Comparison of ENCODE assay signal across 17 cellular contexts in genomic region chr7:156984209-156984891, GRCh38. TPM values are rescaled to one million over a fixed set of nuclear protein-coding genes. Genes with fewer than 3 reads are reported as not detected.
DNase-seq lines count a peak whose midpoint lies in the region; ATAC-seq and TF ChIP-seq lines count a peak whose summit lies in the region.
"Had no signal": no experiment of that assay in that cellular context is flagged by ENCODE, and none has a peak within 500 bp of the region (broad histone marks: within the 10 kb centered on the region; RNA-seq: fewer than 3 reads in every experiment).

No MANE protein-coding gene starts in this region.

- DNase-seq in GM04503 (ENCODE audit: low read depth) (peak; percentile 90), amniotic epithelial cell (ENCODE audit: low read depth) (peak; percentile 53), left colon (no peak), suprapubic skin (ENCODE audit: low spot score in 2 of 2) (no peak), SK-N-DZ (ENCODE audit: low spot score) (no peak), GDM1 (lab: John Stamatoyannopoulos, UW) (no peak), NCI-H524 (lab: John Stamatoyannopoulos, UW) (no peak)
- DNase-seq: activated CD4-positive, alpha-beta T cell treated with anti-CD3 and anti-CD28 coated beads for 48 hours; activated T-cell treated with anti-CD3 and anti-CD28 coated beads, Interleukin-2, amount 50 U/mL, for 72 hours; anterior cingulate cortex; NCI-H1436; NCI-H524 treated with DMSO at 0.1 percent for 48 hours; stimulated activated naive CD8-positive, alpha-beta T cell treated with anti-CD3 and anti-CD28 coated beads, Interleukin-15, Interleukin-2, amounts not matched to agents 100 U/mL and 50 U/mL, for 24 hours; T-helper 2 cell had no signal

- no peaks in the 10 kb centered on the region for H3K36me3 ChIP-seq in suprapubic skin

- no peak for TF ChIP-seq EP300 in suprapubic skin (IDR thresholded peaks at IDR 0.05)

- no peaks in the 10 kb centered on the region for H3K27me3 ChIP-seq in suprapubic skin

- H3K4me1 ChIP-seq in suprapubic skin = peaks cover 8% of the 10 kb centered on the region

- peak overlapping the region; percentile 68 for H3K27ac ChIP-seq in suprapubic skin

- 49% methylated on average over 14 of the region's 14 CpGs for WGBS in suprapubic skin

- intact Hi-C loops in left colon (cut with DNase I, micrococcal nuclease) = no loop called here

- ATAC-seq in left colon = peak; percentile 51
- ATAC-seq: activated T-cell treated with anti-CD3 and anti-CD28 coated beads, Interleukin-2, amount 50 U/mL, for 72 hours; Panc1; stimulated activated naive CD8-positive, alpha-beta T cell treated with anti-CD3 and anti-CD28 coated beads, Interleukin-15, Interleukin-2, amounts not matched to agents 100 U/mL and 50 U/mL, for 24 hours had no signal

- no peak for TF ChIP-seq CTCF in suprapubic skin (IDR thresholded peaks at IDR 0.05)

- peaks cover 5% of the 10 kb centered on the region for H3K9me3 ChIP-seq in suprapubic skin

- no peak for TF ChIP-seq POLR2A in suprapubic skin (IDR thresholded peaks at IDR 0.05)

- H3K4me3 ChIP-seq in suprapubic skin = no peak overlapping the region

RNA-seq across cellular contexts. Expression of gene MNX1, which starts 26.1 kb away (rescaled TPM):
- total RNA-seq in left colon (10 to 100 TPM; 15.9 to 20.4 TPM), suprapubic skin (under 1 TPM in 1 of 4 donors, not detected in 3; 0.56 TPM)
- polyA plus RNA-seq in SK-N-DZ (2014; cell fraction: cytosol; rRNA removed) = 1.7 and 2.4 TPM in 2 replicates
- polyA plus RNA-seq in SK-N-DZ (2014; cell fraction: nucleus; rRNA removed) = 2.9 and 4.6 TPM in 2 replicates
- total RNA-seq: glomerular endothelial cell had no signal
- polyA plus RNA-seq: keratinocyte had no signal

RNA-seq across cellular contexts. Expression of gene NOM1, which starts 34.8 kb away (rescaled TPM):
- total RNA-seq in left colon (10 to 100 TPM; 13.3 to 16.1 TPM), suprapubic skin (10 to 100 TPM; 18.8 to 51.5 (median 31.8) TPM)
- 10.6 and 12.6 TPM in 2 replicates for polyA plus RNA-seq in SK-N-DZ (2014; cell fraction: cytosol; rRNA removed)
- 14.4 and 44.8 TPM in 2 replicates for polyA plus RNA-seq in SK-N-DZ (2014; cell fraction: nucleus; rRNA removed)

Comparison
In these comparisons a context has a peak if more than half of its experiments do, and no peak if none do; other contexts are left out.
1. DNase-seq: peak in GM04503 (single experiment) and amniotic epithelial cell (single experiment); none in left colon (0 of 2), suprapubic skin (0 of 2), SK-N-DZ (single experiment), GDM1 (single experiment) and NCI-H524 (0 of 2).
2. RNA of gene MNX1, which starts 26.1 kb away (total RNA-seq): 15.9 to 20.4 TPM in left colon; 0.56 TPM in suprapubic skin; every median in the first group is over 10 times any median in the second.